ENCODE assay signal across 8 cellular contexts in the genomic region with DNA sequence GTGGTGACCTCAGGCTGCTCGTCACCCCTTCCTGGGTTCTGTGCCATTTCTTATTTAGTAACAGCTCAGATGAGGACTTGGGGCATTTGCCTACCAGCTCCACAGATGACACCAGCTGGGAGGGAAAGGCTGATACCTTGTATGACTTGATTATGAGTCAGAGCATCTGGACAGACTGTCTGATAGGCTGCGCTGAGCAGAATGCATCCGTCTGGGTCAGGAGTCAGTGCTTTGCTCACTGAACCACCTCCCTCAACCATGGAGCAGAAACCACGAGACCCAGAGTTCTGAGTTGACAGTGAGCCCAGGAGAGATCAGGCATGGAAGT. TPM values are rescaled to one million over a fixed set of nuclear protein-coding genes. Genes with fewer than 3 reads are reported as not detected.
DNase-seq lines count a peak whose midpoint lies in the region; ATAC-seq and TF ChIP-seq lines count a peak whose summit lies in the region.

No MANE protein-coding gene starts in this region.

- peaks cover 0 to 16% (median 6%) of the 10 kb centered on the region in 3 donors for H3K27me3 Mint-ChIP-seq in naive B cell

- DNase-seq in ELR (ENCODE audit: low read depth) = peak; percentile 97
- peak; percentile 70 for DNase-seq in HS-5 (ENCODE audit: low read depth)
- DNase-seq in astrocyte of the cerebellum (ENCODE audit: low read depth) = peak; percentile 75
- peak; percentile 59 for DNase-seq in naive B cell
- DNase-seq in GM20000 (ENCODE audit: low spot score) = no peak
- no peak for DNase-seq in NCI-H1092 (lab: John Stamatoyannopoulos, UW)
- no peak for DNase-seq in activated T-cell treated with anti-CD3 and anti-CD28 coated beads, Interleukin-2, amount 50 U/mL, for 1 hour

- no peak for TF ChIP-seq CTCF in astrocyte of the cerebellum (IDR thresholded peaks at IDR 0.05; ENCODE audit: low read depth, low read length, missing control alignments)
- no peak for TF ChIP-seq CTCF in GM20000 (IDR thresholded peaks at IDR 0.05; ENCODE audit: extremely low read depth, missing control alignments)

- in situ Hi-C loops in astrocyte of the cerebellum (cut with HindIII; ENCODE audit: low sequenced_read_pairs) = no loop called here

- H3K4me1 Mint-ChIP-seq in naive B cell = peaks cover 48 to 63% (median 53%) of the 10 kb centered on the region in 3 donors

- H3K36me3 Mint-ChIP-seq in naive B cell = peaks cover 0 to 5% of the 10 kb centered on the region in 2 donors

- no peaks in the 10 kb centered on the region for H3K9me3 Mint-ChIP-seq in naive B cell

- H3K27ac Mint-ChIP-seq in naive B cell = peak overlapping the region; percentile 67 to 99 (median 95)

- ATAC-seq in naive B cell (ENCODE audit: low read depth in 2 of 2) = peak; percentile 79 to 85
- no peak for ATAC-seq in GM18861 (IDR thresholded peaks at IDR 0.05; ENCODE audit: unreplicated experiment)

- H3K4me3 ChIP-seq in astrocyte of the cerebellum (ENCODE audit: low read depth, low read length) = no peak overlapping the region

- H3K4me3 Mint-ChIP-seq in naive B cell = peak overlapping the region in 3 of 8 donors; percentile 21 to 50 (median 48)

RNA-seq across cellular contexts. Expression of gene ST14, which starts 6.8 kb away (rescaled TPM):
- polyA plus RNA-seq in naive B cell (ENCODE audit: low read depth in 6 of 6) = 10 to 100 TPM; 13.4 to 38.8 (median 20.0) TPM

Comparison
In these comparisons a context has a peak if more than half of its experiments do, and no peak if none do; other contexts are left out.
1. DNase-seq: peak in ELR (single experiment), HS-5 (single experiment), astrocyte of the cerebellum (single experiment) and naive B cell (single experiment); none in GM20000 (single experiment), NCI-H1092 (single experiment) and activated T-cell treated with anti-CD3 and anti-CD28 coated beads, Interleukin-2, amount 50 U/mL, for 1 hour (single experiment).